Comparison of ENCODE assay signal across 10 cellular contexts in the genomic region with DNA sequence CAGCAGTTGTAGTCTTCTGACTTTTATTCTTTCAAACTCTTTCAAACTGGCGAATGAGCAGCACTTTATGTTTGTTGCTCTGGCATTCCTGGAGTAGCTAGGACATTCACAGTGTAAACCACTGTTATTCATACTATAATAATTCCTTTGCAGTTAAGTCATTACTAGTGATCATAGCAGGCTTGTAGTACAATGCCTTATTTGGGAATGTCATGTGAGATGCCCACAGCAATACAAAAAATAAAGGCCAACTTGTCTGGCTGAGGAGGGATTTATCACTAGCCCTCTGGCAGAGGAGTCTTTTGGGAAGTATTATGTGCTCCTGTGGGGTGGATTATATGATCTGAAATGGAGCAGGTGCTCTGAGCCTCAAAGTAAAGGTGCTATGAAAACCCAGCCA.
A peak's percentile ranks its signal among the peaks of the same experiment; 100 is the strongest.
DNase-seq lines count a peak whose midpoint lies in the region; ATAC-seq and TF ChIP-seq lines count a peak whose summit lies in the region.
"Had no signal": no experiment of that assay in that cellular context is flagged by ENCODE, and none has a peak within 500 bp of the region (broad histone marks: within the 10 kb centered on the region; RNA-seq: fewer than 3 reads in every experiment).

No MANE protein-coding gene starts in this region.

- TF ChIP-seq CTCF in uterus (IDR thresholded peaks at IDR 0.05): no peak

- H3K36me3 ChIP-seq in mesenchymal stem cell (ENCODE audit: control insufficient read depth in 1 of 2, insufficient read depth in 2 of 2, low read depth in 1 of 2, low read length in 2 of 2): no peaks in the 10 kb centered on the region
- H3K36me3 ChIP-seq in uterus: no peaks in the 10 kb centered on the region

- H3K4me2 ChIP-seq in mesenchymal stem cell (ENCODE audit: low read length, poor library complexity, severe bottlenecking): no peak overlapping the region

- H3K4ac ChIP-seq in mesenchymal stem cell (ENCODE audit: low read depth in 1 of 2, low read length in 2 of 2): no peak overlapping the region

- no peak overlapping the region for H3K23ac ChIP-seq in mesenchymal stem cell (ENCODE audit: low read length in 2 of 2)

- H3K9me3 ChIP-seq in mesenchymal stem cell (ENCODE audit: control insufficient read depth, low read length) (no peaks in the 10 kb centered on the region), uterus (no peaks in the 10 kb centered on the region)

- no peak overlapping the region for H2BK12ac ChIP-seq in mesenchymal stem cell (ENCODE audit: low read length in 2 of 2)

- no peak overlapping the region for H2AFZ ChIP-seq in mesenchymal stem cell (ENCODE audit: low read depth, low read length)

- peak; percentile 33 for DNase-seq in NCI-H146 (lab: John Stamatoyannopoulos, UW)
- DNase-seq in NCI-H146 treated with DMSO at 0.1 percent for 48 hours (lab: John Stamatoyannopoulos, UW; ENCODE audit: unreplicated experiment): no peak
- DNase-seq in dedifferentiated amniotic fluid mesenchymal stem cell (ENCODE audit: extremely low spot score): peak; percentile 95
- DNase-seq in mesenchymal stem cell: peak; percentile 92
- DNase-seq in uterus: peak in 1 of 2 donors; percentile 42
- no peak for DNase-seq in DMS 273 treated with DMSO at 0.1 percent for 48 hours (lab: John Stamatoyannopoulos, UW)
- DNase-seq in NOMO-1 (lab: John Stamatoyannopoulos, UW; ENCODE audit: unreplicated experiment in 2 of 2): no peak
- DNase-seq: NCI-H510A; stimulated activated CD4-positive, alpha-beta T cell treated with anti-CD3 and anti-CD28 coated beads, Interleukin-15, amount 100 ng/mL, for 24 hours had no signal

- H2AK5ac ChIP-seq in mesenchymal stem cell (ENCODE audit: low read length, severe bottlenecking): no peak overlapping the region

- WGBS in mesenchymal stem cell: no CpG with 5 or more reads among the region's 1 CpG

- H4K8ac ChIP-seq in mesenchymal stem cell (ENCODE audit: low read length): no peak overlapping the region

- H3K27me3 ChIP-seq in mesenchymal stem cell (ENCODE audit: control insufficient read depth in 1 of 2, insufficient read depth in 1 of 2, low read length in 2 of 2): no peaks in the 10 kb centered on the region
- no peaks in the 10 kb centered on the region for H3K27me3 ChIP-seq in uterus

- no peak overlapping the region for H2BK120ac ChIP-seq in mesenchymal stem cell (ENCODE audit: low read depth, low read length)

- peak overlapping the region; percentile 70 for H2BK5ac ChIP-seq in mesenchymal stem cell (ENCODE audit: low read depth, low read length, poor library complexity, severe bottlenecking)

- intact Hi-C loops in uterus (cut with DNase I; ENCODE audit: low total_unique reads): no loop called here

- H3K4me1 ChIP-seq in mesenchymal stem cell (ENCODE audit: control insufficient read depth, insufficient read depth, low read depth, low read length): no peaks in the 10 kb centered on the region
- no peaks in the 10 kb centered on the region for H3K4me1 ChIP-seq in uterus

- H3K27ac ChIP-seq in mesenchymal stem cell (ENCODE audit: low read length, poor library complexity, severe bottlenecking) (peak overlapping the region; percentile 94), uterus (peak overlapping the region; percentile 83 to 98)

- no peak overlapping the region for H3K4me3 ChIP-seq in mesenchymal stem cell (ENCODE audit: insufficient read depth in 1 of 2, low read depth in 1 of 2, low read length in 2 of 2)
- H3K4me3 ChIP-seq in uterus: no peak overlapping the region

- ATAC-seq in GM18511 (IDR thresholded peaks at IDR 0.05; ENCODE audit: unreplicated experiment): no peak

- H3K9ac ChIP-seq in mesenchymal stem cell (ENCODE audit: low read length): peak overlapping the region; percentile 96

- no peak overlapping the region for H2BK15ac ChIP-seq in mesenchymal stem cell (ENCODE audit: low read depth, poor library complexity, severe bottlenecking)

- no peak overlapping the region for H3K14ac ChIP-seq in mesenchymal stem cell (ENCODE audit: low read length in 2 of 2)

- TF ChIP-seq POLR2A in uterus (IDR thresholded peaks at IDR 0.05): peak; percentile 13 to 24

- H3K79me1 ChIP-seq in mesenchymal stem cell (replicated peaks; ENCODE audit: low read length, poor library complexity, severe bottlenecking): no peaks in the 10 kb centered on the region

- H4K91ac ChIP-seq in mesenchymal stem cell (ENCODE audit: low read length): no peak overlapping the region

- no peak overlapping the region for H3K18ac ChIP-seq in mesenchymal stem cell (ENCODE audit: low read depth in 1 of 2, low read length in 2 of 2)

Comparison
In these comparisons a context has a peak if more than half of its experiments do, and no peak if none do; other contexts are left out.
1. DNase-seq: peak in NCI-H146 (single experiment), dedifferentiated amniotic fluid mesenchymal stem cell (single experiment) and mesenchymal stem cell (single experiment); none in NCI-H146 treated with DMSO at 0.1 percent for 48 hours (single experiment), DMS 273 treated with DMSO at 0.1 percent for 48 hours (single experiment) and NOMO-1 (0 of 2).